20 cellular contexts compared by ENCODE assay signal in the genomic region with DNA sequence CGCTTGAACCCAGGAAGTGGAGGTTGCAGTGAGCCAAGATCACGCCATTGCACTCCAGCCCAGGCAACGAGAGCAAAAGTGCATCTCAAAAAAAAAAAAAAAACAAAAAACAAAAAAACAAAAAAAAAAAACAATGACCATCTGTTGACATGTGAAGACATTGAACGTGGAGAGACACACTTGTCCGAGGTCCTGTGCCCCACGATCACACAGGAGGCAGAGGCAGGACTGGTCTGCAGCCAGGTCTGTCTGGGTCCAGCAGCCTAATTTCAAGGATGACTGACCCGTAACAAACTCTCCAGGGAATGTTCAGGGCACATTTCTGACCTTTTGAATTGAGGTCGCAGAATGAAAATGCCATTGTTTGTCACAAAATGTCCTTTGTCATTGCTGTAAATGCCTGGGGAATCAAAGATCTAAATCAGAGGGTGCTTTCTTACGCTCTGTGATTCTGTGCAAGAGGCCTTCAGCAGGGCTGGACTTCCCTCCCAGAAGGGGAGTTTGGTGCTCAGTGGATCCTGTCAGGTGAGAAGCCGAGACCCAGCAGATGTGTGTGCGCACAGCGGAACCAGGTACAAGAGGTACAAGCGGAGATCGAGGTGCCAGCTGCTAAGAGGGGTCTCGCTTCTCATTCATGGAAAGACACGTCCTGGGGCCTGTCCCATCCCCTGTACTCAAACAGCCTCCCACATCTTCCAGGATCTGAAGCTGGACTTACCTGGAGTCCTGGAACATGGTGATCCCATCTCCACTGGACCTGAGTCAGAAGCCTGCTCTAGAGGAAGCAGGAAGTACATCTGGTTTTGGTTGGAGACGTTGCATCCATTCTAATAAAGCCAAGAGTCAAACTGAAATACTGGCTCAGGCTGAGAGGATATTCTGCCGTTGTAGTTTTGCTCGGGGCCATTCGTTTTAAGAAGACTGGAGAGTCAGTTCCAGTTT.
A peak's percentile ranks its signal among the peaks of the same experiment; 100 is the strongest.
DNase-seq lines count a peak whose midpoint lies in the region; ATAC-seq and TF ChIP-seq lines count a peak whose summit lies in the region.
"Had no signal": no experiment of that assay in that cellular context is flagged by ENCODE, and none has a peak within 500 bp of the region (broad histone marks: within the 10 kb centered on the region; RNA-seq: fewer than 3 reads in every experiment).

No MANE protein-coding gene starts in this region.

- H4K20me1 ChIP-seq in OCI-LY3 (ENCODE audit: insufficient read depth, low read length) (no peaks in the 10 kb centered on the region), hepatocyte (ENCODE audit: insufficient read depth, poor library complexity, severe bottlenecking) (no peaks in the 10 kb centered on the region)

- H3K4me2 ChIP-seq in OCI-LY3 (ENCODE audit: low read length) (peak overlapping the region; percentile 75), hepatocyte (peak overlapping the region; percentile 64)

- H3K36me3 Mint-ChIP-seq in activated CD8-positive, alpha-beta T cell treated with anti-CD3 and anti-CD28 coated beads for 36 hours (ENCODE audit: low read depth) = peaks cover 5% of the 10 kb centered on the region
- H3K36me3 Mint-ChIP-seq in activated CD8-positive, alpha-beta T cell treated with anti-CD3 and anti-CD28 coated beads, Interleukin-2, amount 10 ng/mL, durations not matched to agents 7 days and 5 days (ENCODE audit: low read depth) = no peaks in the 10 kb centered on the region
- no peaks in the 10 kb centered on the region for H3K36me3 Mint-ChIP-seq in MCF 10A (ENCODE audit: insufficient read depth, unreplicated experiment)
- H3K36me3 Mint-ChIP-seq: CD8-positive, alpha-beta T cell had no signal

- H3K36me3 ChIP-seq in OCI-LY3 (replicated peaks; ENCODE audit: low read depth, low read length) = no peaks in the 10 kb centered on the region
- no peaks in the 10 kb centered on the region for H3K36me3 ChIP-seq in hepatocyte (replicated peaks; ENCODE audit: insufficient read depth, low read depth)
- H3K36me3 ChIP-seq: cardiac muscle cell, upper lobe of right lung had no signal

- peaks cover 12% of the 10 kb centered on the region; the same call in 1 of the 2 replicates for H3K27me3 ChIP-seq in OCI-LY3 (ENCODE audit: low read depth, low read length)
- no peaks in the 10 kb centered on the region for H3K27me3 ChIP-seq in hepatocyte

- intact Hi-C loops in activated CD8-positive, alpha-beta T cell treated with anti-CD3 and anti-CD28 coated beads for 36 hours (cut with micrococcal nuclease) = no loop called here
- intact Hi-C loops in MCF 10A (cut with micrococcal nuclease) = no loop called here

- H3K9me3 Mint-ChIP-seq in activated CD8-positive, alpha-beta T cell treated with anti-CD3 and anti-CD28 coated beads for 36 hours = peaks cover 8% of the 10 kb centered on the region
- H3K9me3 Mint-ChIP-seq in activated CD8-positive, alpha-beta T cell treated with anti-CD3 and anti-CD28 coated beads, Interleukin-2, amount 10 ng/mL, durations not matched to agents 7 days and 5 days (ENCODE audit: insufficient read depth) = no peaks in the 10 kb centered on the region
- peaks cover 0 to 5% of the 10 kb centered on the region in 2 donors for H3K9me3 Mint-ChIP-seq in stimulated activated naive CD8-positive, alpha-beta T cell treated with anti-CD3 and anti-CD28 coated beads, Interleukin-15, amount 100 ng/mL, for 72 hours
- no peaks in the 10 kb centered on the region for H3K9me3 Mint-ChIP-seq in MCF 10A (ENCODE audit: unreplicated experiment)
- H3K9me3 Mint-ChIP-seq: CD8-positive, alpha-beta T cell; T-helper 2 cell treated with Interferon-gamma antibody and Interleukin-4, amounts not matched to agents 5 μg/mL and 100 μg/mL, for 36 hours had no signal

- ATAC-seq in activated CD8-positive, alpha-beta T cell treated with anti-CD3 and anti-CD28 coated beads for 36 hours = no peak
- no peak for ATAC-seq in activated CD8-positive, alpha-beta T cell treated with anti-CD3 and anti-CD28 coated beads, Interleukin-2, amount 10 ng/mL, durations not matched to agents 7 days and 5 days
- no peak for ATAC-seq in stimulated activated naive CD8-positive, alpha-beta T cell treated with anti-CD3 and anti-CD28 coated beads, Interleukin-15, amount 100 ng/mL, for 72 hours
- ATAC-seq in HG03175 (IDR thresholded peaks at IDR 0.05; ENCODE audit: unreplicated experiment) = no peak
- no peak for ATAC-seq in HG03442 (IDR thresholded peaks at IDR 0.05; ENCODE audit: unreplicated experiment)
- ATAC-seq: CD8-positive, alpha-beta T cell; upper lobe of right lung had no signal

- H3K9me3 ChIP-seq in OCI-LY3 (ENCODE audit: insufficient read depth, low read length) = no peaks in the 10 kb centered on the region
- no peaks in the 10 kb centered on the region for H3K9me3 ChIP-seq in hepatocyte (ENCODE audit: low read depth)
- H3K9me3 ChIP-seq: upper lobe of right lung had no signal

- H2AFZ ChIP-seq in OCI-LY3 (ENCODE audit: low read depth, low read length) = peak overlapping the region; percentile 78
- no peak overlapping the region for H2AFZ ChIP-seq in hepatocyte

- 81% methylated on average over 20 of the region's 20 CpGs for WGBS in hepatocyte (ENCODE audit: low lambda C conversion rate, missing lambda C conversion rate)

- BruUV-seq in MCF 10A (replicated peaks; lab: Mats Ljungman, UMichigan) = no TSS peak

- peak overlapping the region; percentile 67 for H3K27ac Mint-ChIP-seq in activated CD8-positive, alpha-beta T cell treated with anti-CD3 and anti-CD28 coated beads for 36 hours
- no peak overlapping the region for H3K27ac Mint-ChIP-seq in activated CD8-positive, alpha-beta T cell treated with anti-CD3 and anti-CD28 coated beads, Interleukin-2, amount 10 ng/mL, durations not matched to agents 7 days and 5 days
- H3K27ac Mint-ChIP-seq in stimulated activated naive CD8-positive, alpha-beta T cell treated with anti-CD3 and anti-CD28 coated beads, Interleukin-15, amount 100 ng/mL, for 72 hours = peak overlapping the region in 1 of 2 donors; percentile 6
- H3K27ac Mint-ChIP-seq in MCF 10A (ENCODE audit: low read depth, unreplicated experiment) = no peak overlapping the region
- H3K27ac Mint-ChIP-seq: CD8-positive, alpha-beta T cell; T-helper 2 cell treated with Interferon-gamma antibody and Interleukin-4, amounts not matched to agents 5 μg/mL and 100 μg/mL, for 36 hours had no signal

- POLR2A ChIA-PET in activated CD8-positive, alpha-beta T cell treated with anti-CD3 and anti-CD28 coated beads for 36 hours (lab: Charles Lee) = interaction anchor here (1.0 to 2.1 kb wide), 2 partner anchors 14 to 67 kb away, joined by 3 to 5 read pairs; no protein-coding TSS in a partner anchor
- POLR2A ChIA-PET in activated CD8-positive, alpha-beta T cell treated with anti-CD3 and anti-CD28 coated beads, Interleukin-2, amount 10 ng/mL, durations not matched to agents 7 days and 5 days (lab: Charles Lee) = no interaction called here
- POLR2A ChIA-PET in MCF 10A (lab: Yijun Ruan, JAX) = no interaction called here

- H3K27me3 Mint-ChIP-seq in activated CD8-positive, alpha-beta T cell treated with anti-CD3 and anti-CD28 coated beads for 36 hours = no peaks in the 10 kb centered on the region
- H3K27me3 Mint-ChIP-seq in activated CD8-positive, alpha-beta T cell treated with anti-CD3 and anti-CD28 coated beads, Interleukin-2, amount 10 ng/mL, durations not matched to agents 7 days and 5 days (ENCODE audit: low read depth) = no peaks in the 10 kb centered on the region
- H3K27me3 Mint-ChIP-seq in stimulated activated naive CD8-positive, alpha-beta T cell treated with anti-CD3 and anti-CD28 coated beads, Interleukin-15, amount 100 ng/mL, for 72 hours = no peaks in the 10 kb centered on the region
- peaks cover 84% of the 10 kb centered on the region for H3K27me3 Mint-ChIP-seq in MCF 10A (ENCODE audit: insufficient read depth, unreplicated experiment)

- H3K9me2 ChIP-seq in hepatocyte (replicated peaks; ENCODE audit: insufficient read depth) = no peaks in the 10 kb centered on the region

- no peak for DNase-seq in activated CD8-positive, alpha-beta T cell treated with anti-CD3 and anti-CD28 coated beads for 36 hours
- no peak for DNase-seq in activated CD8-positive, alpha-beta T cell treated with anti-CD3 and anti-CD28 coated beads, Interleukin-2, amount 10 ng/mL, durations not matched to agents 7 days and 5 days
- DNase-seq in hepatocyte (ENCODE audit: low spot score) (no peak), MCF 10A (ENCODE audit: unreplicated experiment) (no peak)
- DNase-seq in stimulated activated naive CD8-positive, alpha-beta T cell treated with anti-CD3 and anti-CD28 coated beads, Interleukin-15, amount 100 ng/mL, for 72 hours = no peak
- DNase-seq: activated CD4-positive, CD25-positive, alpha-beta regulatory T cell treated with anti-CD3 and anti-CD28 coated beads, Interleukin-2, amount 50 U/mL, for 72 hours; CD8-positive, alpha-beta T cell; EL; H7; kidney; NCI-H1417 treated with DMSO at 0.1 percent for 48 hours; occipital lobe; Right ventricle myocardium superior; stimulated activated CD4-positive, alpha-beta T cell treated with anti-CD3 and anti-CD28 coated beads, Interleukin-4, amount 100 ng/mL, for 1 hour; upper lobe of right lung had no signal

- H3K4me1 ChIP-seq in OCI-LY3 (ENCODE audit: low read length) = peaks cover 71% of the 10 kb centered on the region
- no peaks in the 10 kb centered on the region for H3K4me1 ChIP-seq in hepatocyte (ENCODE audit: insufficient read depth)
- H3K4me1 ChIP-seq: upper lobe of right lung had no signal

- H3K27ac ChIP-seq in OCI-LY3 (ENCODE audit: low read length) (peak overlapping the region; percentile 74), hepatocyte (peak overlapping the region; percentile 77)
- H3K27ac ChIP-seq: cardiac muscle cell, upper lobe of right lung had no signal

- H3K4me3 ChIP-seq in OCI-LY3 (ENCODE audit: low read length) (peak overlapping the region; percentile 64), hepatocyte (no peak overlapping the region)
- H3K4me3 ChIP-seq: cardiac muscle cell had no signal

- H3K4me3 Mint-ChIP-seq in activated CD8-positive, alpha-beta T cell treated with anti-CD3 and anti-CD28 coated beads for 36 hours = no peak overlapping the region
- no peak overlapping the region for H3K4me3 Mint-ChIP-seq in activated CD8-positive, alpha-beta T cell treated with anti-CD3 and anti-CD28 coated beads, Interleukin-2, amount 10 ng/mL, durations not matched to agents 7 days and 5 days
- peak overlapping the region; percentile 12 to 42 for H3K4me3 Mint-ChIP-seq in stimulated activated naive CD8-positive, alpha-beta T cell treated with anti-CD3 and anti-CD28 coated beads, Interleukin-15, amount 100 ng/mL, for 72 hours
- H3K4me3 Mint-ChIP-seq in MCF 10A (ENCODE audit: unreplicated experiment) = no peak overlapping the region
- H3K4me3 Mint-ChIP-seq: CD8-positive, alpha-beta T cell; T-helper 2 cell treated with Interferon-gamma antibody and Interleukin-4, amounts not matched to agents 5 μg/mL and 100 μg/mL, for 36 hours had no signal

- H3K79me2 ChIP-seq in OCI-LY3 (ENCODE audit: low read length) (no peaks in the 10 kb centered on the region), hepatocyte (no peaks in the 10 kb centered on the region)

- CTCF ChIA-PET in activated CD8-positive, alpha-beta T cell treated with anti-CD3 and anti-CD28 coated beads for 36 hours (lab: Charles Lee) = interaction anchor here (14.7 kb wide), 1 partner anchor 174 kb away, joined by 257 read pairs; no protein-coding TSS in a partner anchor
- CTCF ChIA-PET in activated CD8-positive, alpha-beta T cell treated with anti-CD3 and anti-CD28 coated beads, Interleukin-2, amount 10 ng/mL, durations not matched to agents 7 days and 5 days (lab: Charles Lee) = interaction anchor here (0.6 to 15.3 kb wide), 5 partner anchors 7 to 174 kb away, joined by 3 to 385 read pairs (median 4); no protein-coding TSS in a partner anchor
- CTCF ChIA-PET in MCF 10A (lab: Yijun Ruan, JAX) = interaction anchor here (0.5 to 1.6 kb wide), 3 partner anchors 8 to 749 kb away, joined by 3 to 7 read pairs (median 4); no protein-coding TSS in a partner anchor

- peaks cover 70% of the 10 kb centered on the region for H3K4me1 Mint-ChIP-seq in activated CD8-positive, alpha-beta T cell treated with anti-CD3 and anti-CD28 coated beads for 36 hours (ENCODE audit: low read depth)
- peaks cover 39% of the 10 kb centered on the region for H3K4me1 Mint-ChIP-seq in activated CD8-positive, alpha-beta T cell treated with anti-CD3 and anti-CD28 coated beads, Interleukin-2, amount 10 ng/mL, durations not matched to agents 7 days and 5 days (ENCODE audit: low read depth)
- peaks cover 63% of the 10 kb centered on the region for H3K4me1 Mint-ChIP-seq in stimulated activated naive CD8-positive, alpha-beta T cell treated with anti-CD3 and anti-CD28 coated beads, Interleukin-15, amount 100 ng/mL, for 72 hours
- peaks cover 6% of the 10 kb centered on the region for H3K4me1 Mint-ChIP-seq in MCF 10A (ENCODE audit: insufficient read depth, unreplicated experiment)

- peak overlapping the region; percentile 54; the same call in 1 of the 2 replicates for H3K9ac ChIP-seq in OCI-LY3 (ENCODE audit: low read length)

- no peak for TF ChIP-seq CTCF in activated CD8-positive, alpha-beta T cell treated with anti-CD3 and anti-CD28 coated beads for 36 hours (IDR thresholded peaks at IDR 0.05)
- TF ChIP-seq CTCF in OCI-LY3 (IDR thresholded peaks at IDR 0.05; ENCODE audit: low read depth, low read length) (no peak), hepatocyte (IDR thresholded peaks at IDR 0.05; ENCODE audit: poor library complexity) (no peak), MCF 10A (IDR thresholded peaks at IDR 0.05; ENCODE audit: unreplicated experiment) (no peak)

Comparison
In these comparisons a context has a peak if more than half of its experiments do, and no peak if none do; other contexts are left out.
1. H3K4me3 Mint-ChIP-seq: peak in stimulated activated naive CD8-positive, alpha-beta T cell treated with anti-CD3 and anti-CD28 coated beads, Interleukin-15, amount 100 ng/mL, for 72 hours (2 of 2); none in activated CD8-positive, alpha-beta T cell treated with anti-CD3 and anti-CD28 coated beads for 36 hours (single experiment), activated CD8-positive, alpha-beta T cell treated with anti-CD3 and anti-CD28 coated beads, Interleukin-2, amount 10 ng/mL, durations not matched to agents 7 days and 5 days (single experiment) and MCF 10A (single experiment).